In genomic region chr14:50666772-50667490, GRCh38 we compare ENCODE assay signal across 8 cellular contexts. TPM values are rescaled to one million over a fixed set of nuclear protein-coding genes. Genes with fewer than 3 reads are reported as not detected.
DNase-seq lines count a peak whose midpoint lies in the region; ATAC-seq and TF ChIP-seq lines count a peak whose summit lies in the region.

No MANE protein-coding gene starts in this region.

- 4 to 5% methylated on average over 15 of the region's 15 CpGs for WGBS in esophagus, 2 donors

- peaks cover 21% of the 10 kb centered on the region; the same call in 1 of the 2 replicates for H3K79me2 ChIP-seq in KMS-11 (ENCODE audit: insufficient read depth, low read depth)

- H3K9ac ChIP-seq in KMS-11 = peak overlapping the region; percentile 86; the same call in 1 of the 2 replicates
- peak overlapping the region; percentile 84 for H3K9ac ChIP-seq in mucosa of stomach (ENCODE audit: low read length)

- TF ChIP-seq CTCF in KMS-11 (conservative IDR thresholded peaks at IDR 0.05; ENCODE audit: low read depth, low read length) (no peak), WERI-Rb-1 (IDR thresholded peaks at IDR 0.05; ENCODE audit: low read depth, low read length) (no peak)

- H3K27ac ChIP-seq in KMS-11 (peak overlapping the region; percentile 71; the same call in 1 of the 2 replicates), WERI-Rb-1 (peak overlapping the region; percentile 92), esophagus (ENCODE audit: low read depth in 2 of 2, low read length in 1 of 2) (peak overlapping the region; percentile 91 to 93)

- peak overlapping the region; percentile 90 for H3K4me2 ChIP-seq in KMS-11

- no peak for ATAC-seq in GM18867 (IDR thresholded peaks at IDR 0.05; ENCODE audit: unreplicated experiment)

- no peak overlapping the region for H3K4me3 ChIP-seq in KMS-11 (IDR thresholded peaks at IDR 0.05; ENCODE audit: insufficient read depth, low read depth, low read length)
- peak overlapping the region; percentile 79 for H3K4me3 ChIP-seq in WERI-Rb-1 (ENCODE audit: low read depth, low read length)
- peak overlapping the region; percentile 81 to 89 for H3K4me3 ChIP-seq in esophagus (ENCODE audit: low read depth in 1 of 2, low read length in 2 of 2)
- H3K4me3 ChIP-seq in mucosa of stomach (ENCODE audit: low read length) = peak overlapping the region; percentile 78

- H4K20me1 ChIP-seq in KMS-11 (ENCODE audit: insufficient read depth) = no peaks in the 10 kb centered on the region

- H3K9me3 ChIP-seq in WERI-Rb-1 (ENCODE audit: severe bottlenecking) (no peaks in the 10 kb centered on the region), esophagus (ENCODE audit: control insufficient read depth in 2 of 2, insufficient read depth in 1 of 2, low read depth in 1 of 2, low read length in 1 of 2) (no peaks in the 10 kb centered on the region), mucosa of stomach (ENCODE audit: control insufficient read depth, low read length) (no peaks in the 10 kb centered on the region)

- no peaks in the 10 kb centered on the region for H3K27me3 ChIP-seq in KMS-11 (ENCODE audit: insufficient read depth, low read depth)
- no peaks in the 10 kb centered on the region for H3K27me3 ChIP-seq in WERI-Rb-1 (ENCODE audit: insufficient read depth, low read depth, severe bottlenecking)
- H3K27me3 ChIP-seq in esophagus (ENCODE audit: control insufficient read depth in 1 of 2, insufficient read depth in 2 of 2, low read length in 2 of 2) = no peaks in the 10 kb centered on the region
- no peaks in the 10 kb centered on the region for H3K27me3 ChIP-seq in mucosa of stomach (ENCODE audit: control insufficient read depth, insufficient read depth, low read length)

- H3K36me3 ChIP-seq in KMS-11 (ENCODE audit: insufficient read depth) (no peaks in the 10 kb centered on the region), WERI-Rb-1 (peaks cover 6% of the 10 kb centered on the region), esophagus (ENCODE audit: control insufficient read depth in 2 of 2, insufficient read depth in 2 of 2, low read length in 1 of 2) (no peaks in the 10 kb centered on the region), mucosa of stomach (ENCODE audit: control insufficient read depth, insufficient read depth, low read length) (no peaks in the 10 kb centered on the region)

- peak; percentile 22 for DNase-seq in NCI-H146 (lab: John Stamatoyannopoulos, UW)
- DNase-seq in NCI-H146 treated with DMSO at 0.1 percent for 48 hours (lab: John Stamatoyannopoulos, UW; ENCODE audit: unreplicated experiment) = no peak
- DNase-seq in WERI-Rb-1 = peak; percentile 16
- DNase-seq in NCI-H187 (lab: John Stamatoyannopoulos, UW) = no peak

- H2AFZ ChIP-seq in KMS-11 (ENCODE audit: low read depth) = peak overlapping the region; percentile 66; the same call in 1 of the 2 replicates

- H3K4me1 ChIP-seq in KMS-11 (ENCODE audit: low read depth, poor library complexity, severe bottlenecking) = peaks cover 12% of the 10 kb centered on the region
- H3K4me1 ChIP-seq in esophagus (ENCODE audit: control insufficient read depth in 2 of 2, insufficient read depth in 2 of 2, low read length in 1 of 2) = no peaks in the 10 kb centered on the region
- H3K4me1 ChIP-seq in mucosa of stomach (ENCODE audit: control insufficient read depth, insufficient read depth, low read length) = no peaks in the 10 kb centered on the region

RNA-seq across cellular contexts. Expression of gene SAV1, which starts 1.2 kb away (rescaled TPM):
- 10 to 100 TPM in 1 of 2 donors, 1 to 10 TPM in 1; 8.6 to 10.0 TPM for polyA plus RNA-seq in esophagus

Comparison
In these comparisons a context has a peak if more than half of its experiments do, and no peak if none do; other contexts are left out.
1. DNase-seq: peak in NCI-H146 (single experiment) and WERI-Rb-1 (single experiment); none in NCI-H146 treated with DMSO at 0.1 percent for 48 hours (single experiment) and NCI-H187 (0 of 2).
2. Peak in every context shown above with its lines, with median percentiles within 50 percentile points of each other: H3K27ac ChIP-seq.